Comparison of ENCODE assay signal across 23 cellular contexts in genomic region chr22:24119476-24119875, GRCh38.
"Had no signal": no experiment of that assay in that cellular context is flagged by ENCODE, and none has a peak within 500 bp of the region (broad histone marks: within the 10 kb centered on the region; RNA-seq: fewer than 3 reads in every experiment).

No MANE protein-coding gene starts in this region.

- H3K79me2 ChIP-seq: hepatocyte had no signal

- H3K4me2 ChIP-seq: hepatocyte had no signal

- H3K27me3 ChIP-seq: gastroesophageal sphincter, hepatocyte, right lobe of liver, suprapubic skin, tibial artery, upper lobe of right lung had no signal

- DNase-seq: activated CD4-positive, alpha-beta T cell treated with anti-CD3 and anti-CD28 coated beads for 36 hours; activated CD4-positive, CD25-positive, alpha-beta regulatory T cell; activated CD8-positive, alpha-beta memory T cell treated with anti-CD3 and anti-CD28 coated beads, Interleukin-2, amount 10 ng/mL, durations not matched to agents 7 days and 5 days; activated CD8-positive, alpha-beta T cell treated with anti-CD3 and anti-CD28 coated beads, Interleukin-2, amount 10 ng/mL, durations not matched to agents 7 days and 5 days; activated naive CD4-positive, alpha-beta T cell; activated T-cell treated with anti-CD3 and anti-CD28 coated beads for 4 hours; activated T-cell treated with anti-CD3 and anti-CD28 coated beads, Interleukin-2, amount 50 U/mL, for 72 hours; amniotic stem cell; effector memory CD8-positive, alpha-beta T cell; erythroblast; naive thymus-derived CD4-positive, alpha-beta T cell; right lobe of liver; stimulated activated CD4-positive, alpha-beta T cell treated with anti-CD3 and anti-CD28 coated beads, Interleukin-4, amount 100 ng/mL, for 1 hour; upper lobe of right lung had no signal

- H2AFZ ChIP-seq: hepatocyte had no signal

- H3K9me3 Mint-ChIP-seq: activated T-cell treated with anti-CD3 and anti-CD28 coated beads, Interleukin-2, amount 50 U/mL, for 72 hours; effector memory CD8-positive, alpha-beta T cell; memory B cell; naive thymus-derived CD4-positive, alpha-beta T cell; neural crest cell; stimulated activated memory B cell treated with anti-CD40 and anti-IgM and Interleukin-4, amounts not matched to agents 10 μg/mL and 1 μg/mL and 100 μg/mL, for 72 hours; T-helper 2 cell treated with Interferon-gamma antibody and Interleukin-4, amounts not matched to agents 5 μg/mL and 100 μg/mL, for 36 hours had no signal

- H3K4me3 Mint-ChIP-seq: activated CD4-positive, alpha-beta T cell treated with anti-CD3 and anti-CD28 coated beads for 36 hours; activated CD8-positive, alpha-beta memory T cell treated with anti-CD3 and anti-CD28 coated beads, Interleukin-2, amount 10 ng/mL, durations not matched to agents 7 days and 5 days; activated CD8-positive, alpha-beta T cell treated with anti-CD3 and anti-CD28 coated beads, Interleukin-2, amount 10 ng/mL, durations not matched to agents 7 days and 5 days; activated T-cell treated with anti-CD3 and anti-CD28 coated beads, Interleukin-2, amount 50 U/mL, for 72 hours; effector memory CD8-positive, alpha-beta T cell; memory B cell; naive thymus-derived CD4-positive, alpha-beta T cell; neural crest cell; stimulated activated memory B cell treated with anti-CD40 and anti-IgM and Interleukin-4, amounts not matched to agents 10 μg/mL and 1 μg/mL and 100 μg/mL, for 72 hours; T-helper 2 cell treated with Interferon-gamma antibody and Interleukin-4, amounts not matched to agents 5 μg/mL and 100 μg/mL, for 36 hours had no signal

- H3K27ac Mint-ChIP-seq: activated CD4-positive, alpha-beta T cell treated with anti-CD3 and anti-CD28 coated beads for 36 hours; activated CD8-positive, alpha-beta memory T cell treated with anti-CD3 and anti-CD28 coated beads, Interleukin-2, amount 10 ng/mL, durations not matched to agents 7 days and 5 days; activated CD8-positive, alpha-beta T cell treated with anti-CD3 and anti-CD28 coated beads, Interleukin-2, amount 10 ng/mL, durations not matched to agents 7 days and 5 days; activated T-cell treated with anti-CD3 and anti-CD28 coated beads, Interleukin-2, amount 50 U/mL, for 72 hours; memory B cell; stimulated activated memory B cell treated with anti-CD40 and anti-IgM and Interleukin-4, amounts not matched to agents 10 μg/mL and 1 μg/mL and 100 μg/mL, for 72 hours had no signal

- H3K4me1 ChIP-seq: gastroesophageal sphincter, right lobe of liver, suprapubic skin had no signal

- H3K9me3 ChIP-seq: gastroesophageal sphincter, right lobe of liver, suprapubic skin, tibial artery, upper lobe of right lung had no signal

- H3K27me3 Mint-ChIP-seq: activated CD4-positive, alpha-beta T cell treated with anti-CD3 and anti-CD28 coated beads for 36 hours; activated CD8-positive, alpha-beta memory T cell treated with anti-CD3 and anti-CD28 coated beads, Interleukin-2, amount 10 ng/mL, durations not matched to agents 7 days and 5 days; effector memory CD8-positive, alpha-beta T cell; memory B cell; naive thymus-derived CD4-positive, alpha-beta T cell; stimulated activated memory B cell treated with anti-CD40 and anti-IgM and Interleukin-4, amounts not matched to agents 10 μg/mL and 1 μg/mL and 100 μg/mL, for 72 hours had no signal

- H3K4me3 ChIP-seq: coronary artery, gastroesophageal sphincter, hepatocyte, right lobe of liver, suprapubic skin, tibial artery, upper lobe of right lung had no signal

- H3K4me1 Mint-ChIP-seq: activated CD4-positive, alpha-beta T cell treated with anti-CD3 and anti-CD28 coated beads for 36 hours; activated CD8-positive, alpha-beta memory T cell treated with anti-CD3 and anti-CD28 coated beads, Interleukin-2, amount 10 ng/mL, durations not matched to agents 7 days and 5 days; memory B cell; naive thymus-derived CD4-positive, alpha-beta T cell; stimulated activated memory B cell treated with anti-CD40 and anti-IgM and Interleukin-4, amounts not matched to agents 10 μg/mL and 1 μg/mL and 100 μg/mL, for 72 hours had no signal

- ATAC-seq: activated CD4-positive, alpha-beta T cell treated with anti-CD3 and anti-CD28 coated beads for 36 hours; activated CD8-positive, alpha-beta memory T cell treated with anti-CD3 and anti-CD28 coated beads, Interleukin-2, amount 10 ng/mL, durations not matched to agents 7 days and 5 days; activated CD8-positive, alpha-beta T cell treated with anti-CD3 and anti-CD28 coated beads, Interleukin-2, amount 10 ng/mL, durations not matched to agents 7 days and 5 days; activated T-cell treated with anti-CD3 and anti-CD28 coated beads, Interleukin-2, amount 50 U/mL, for 72 hours; effector memory CD8-positive, alpha-beta T cell; gastroesophageal sphincter; naive thymus-derived CD4-positive, alpha-beta T cell; stimulated activated memory B cell treated with anti-CD40 and anti-IgM and Interleukin-4, amounts not matched to agents 10 μg/mL and 1 μg/mL and 100 μg/mL, for 72 hours had no signal

- H3K27ac ChIP-seq: coronary artery, gastroesophageal sphincter, hepatocyte, right lobe of liver, suprapubic skin, upper lobe of right lung had no signal
